In the genomic region with DNA sequence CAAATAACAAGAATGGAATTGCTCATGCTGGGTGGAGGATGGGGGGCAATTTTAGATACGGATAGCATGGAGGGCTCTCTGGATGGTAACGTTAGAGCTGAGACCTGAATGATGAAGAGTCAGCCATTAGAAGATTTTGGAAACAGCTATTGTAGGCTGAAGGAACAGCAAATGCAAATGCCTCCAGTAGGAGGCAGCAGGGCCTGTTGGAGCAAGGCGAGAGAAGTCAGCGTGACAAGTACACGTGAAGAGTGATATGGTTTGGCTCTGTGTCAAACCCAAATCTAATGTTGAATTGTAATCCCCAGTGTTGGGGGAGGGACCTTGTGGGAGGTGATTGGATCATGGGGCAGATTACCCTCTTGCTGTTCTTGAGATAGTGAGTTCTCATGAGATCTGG, we compare ENCODE assay signal across 1 cellular context.
A peak's percentile ranks its signal among the peaks of the same experiment; 100 is the strongest.
TF ChIP-seq lines count a peak whose summit lies in the region.

No MANE protein-coding gene starts in this region.

TF ChIP-seq in GM23338, 12 proteins besides CTCF, POLR2A, EP300 and RAD21:
- TF ChIP-seq, protein P1, sequence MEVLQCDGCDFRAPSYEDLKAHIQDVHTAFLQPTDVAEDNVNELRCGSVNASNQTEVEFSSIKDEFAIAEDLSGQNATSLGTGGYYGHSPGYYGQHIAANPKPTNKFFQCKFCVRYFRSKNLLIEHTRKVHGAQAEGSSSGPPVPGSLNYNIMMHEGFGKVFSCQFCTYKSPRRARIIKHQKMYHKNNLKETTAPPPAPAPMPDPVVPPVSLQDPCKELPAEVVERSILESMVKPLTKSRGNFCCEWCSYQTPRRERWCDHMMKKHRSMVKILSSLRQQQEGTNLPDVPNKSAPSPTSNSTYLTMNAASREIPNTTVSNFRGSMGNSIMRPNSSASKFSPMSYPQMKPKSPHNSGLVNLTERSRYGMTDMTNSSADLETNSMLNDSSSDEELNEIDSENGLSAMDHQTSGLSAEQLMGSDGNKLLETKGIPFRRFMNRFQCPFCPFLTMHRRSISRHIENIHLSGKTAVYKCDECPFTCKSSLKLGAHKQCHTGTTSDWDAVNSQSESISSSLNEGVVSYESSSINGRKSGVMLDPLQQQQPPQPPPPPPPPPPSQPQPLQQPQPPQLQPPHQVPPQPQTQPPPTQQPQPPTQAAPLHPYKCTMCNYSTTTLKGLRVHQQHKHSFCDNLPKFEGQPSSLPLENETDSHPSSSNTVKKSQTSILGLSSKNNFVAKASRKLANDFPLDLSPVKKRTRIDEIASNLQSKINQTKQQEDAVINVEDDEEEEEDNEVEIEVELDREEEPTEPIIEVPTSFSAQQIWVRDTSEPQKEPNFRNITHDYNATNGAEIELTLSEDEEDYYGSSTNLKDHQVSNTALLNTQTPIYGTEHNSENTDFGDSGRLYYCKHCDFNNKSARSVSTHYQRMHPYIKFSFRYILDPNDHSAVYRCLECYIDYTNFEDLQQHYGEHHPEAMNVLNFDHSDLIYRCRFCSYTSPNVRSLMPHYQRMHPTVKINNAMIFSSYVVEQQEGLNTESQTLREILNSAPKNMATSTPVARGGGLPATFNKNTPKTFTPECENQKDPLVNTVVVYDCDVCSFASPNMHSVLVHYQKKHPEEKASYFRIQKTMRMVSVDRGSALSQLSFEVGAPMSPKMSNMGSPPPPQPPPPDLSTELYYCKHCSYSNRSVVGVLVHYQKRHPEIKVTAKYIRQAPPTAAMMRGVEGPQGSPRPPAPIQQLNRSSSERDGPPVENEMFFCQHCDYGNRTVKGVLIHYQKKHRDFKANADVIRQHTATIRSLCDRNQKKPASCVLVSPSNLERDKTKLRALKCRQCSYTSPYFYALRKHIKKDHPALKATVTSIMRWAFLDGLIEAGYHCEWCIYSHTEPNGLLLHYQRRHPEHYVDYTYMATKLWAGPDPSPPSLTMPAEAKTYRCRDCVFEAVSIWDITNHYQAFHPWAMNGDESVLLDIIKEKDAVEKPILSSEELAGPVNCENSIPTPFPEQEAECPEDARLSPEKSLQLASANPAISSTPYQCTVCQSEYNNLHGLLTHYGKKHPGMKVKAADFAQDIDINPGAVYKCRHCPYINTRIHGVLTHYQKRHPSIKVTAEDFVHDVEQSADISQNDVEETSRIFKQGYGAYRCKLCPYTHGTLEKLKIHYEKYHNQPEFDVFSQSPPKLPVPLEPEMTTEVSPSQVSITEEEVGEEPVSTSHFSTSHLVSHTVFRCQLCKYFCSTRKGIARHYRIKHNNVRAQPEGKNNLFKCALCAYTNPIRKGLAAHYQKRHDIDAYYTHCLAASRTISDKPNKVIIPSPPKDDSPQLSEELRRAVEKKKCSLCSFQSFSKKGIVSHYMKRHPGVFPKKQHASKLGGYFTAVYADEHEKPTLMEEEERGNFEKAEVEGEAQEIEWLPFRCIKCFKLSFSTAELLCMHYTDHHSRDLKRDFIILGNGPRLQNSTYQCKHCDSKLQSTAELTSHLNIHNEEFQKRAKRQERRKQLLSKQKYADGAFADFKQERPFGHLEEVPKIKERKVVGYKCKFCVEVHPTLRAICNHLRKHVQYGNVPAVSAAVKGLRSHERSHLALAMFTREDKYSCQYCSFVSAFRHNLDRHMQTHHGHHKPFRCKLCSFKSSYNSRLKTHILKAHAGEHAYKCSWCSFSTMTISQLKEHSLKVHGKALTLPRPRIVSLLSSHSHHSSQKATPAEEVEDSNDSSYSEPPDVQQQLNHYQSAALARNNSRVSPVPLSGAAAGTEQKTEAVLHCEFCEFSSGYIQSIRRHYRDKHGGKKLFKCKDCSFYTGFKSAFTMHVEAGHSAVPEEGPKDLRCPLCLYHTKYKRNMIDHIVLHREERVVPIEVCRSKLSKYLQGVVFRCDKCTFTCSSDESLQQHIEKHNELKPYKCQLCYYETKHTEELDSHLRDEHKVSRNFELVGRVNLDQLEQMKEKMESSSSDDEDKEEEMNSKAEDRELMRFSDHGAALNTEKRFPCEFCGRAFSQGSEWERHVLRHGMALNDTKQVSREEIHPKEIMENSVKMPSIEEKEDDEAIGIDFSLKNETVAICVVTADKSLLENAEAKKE (CRISPR knock-in tag; IDR thresholded peaks at IDR 0.05): no peak
- peak; percentile 31; the same call in 1 of the 2 replicates for TF ChIP-seq NANOG (IDR thresholded peaks at IDR 0.05; ENCODE audit: borderline replicate concordance)
